17 cellular contexts compared by ENCODE assay signal in the genomic region with DNA sequence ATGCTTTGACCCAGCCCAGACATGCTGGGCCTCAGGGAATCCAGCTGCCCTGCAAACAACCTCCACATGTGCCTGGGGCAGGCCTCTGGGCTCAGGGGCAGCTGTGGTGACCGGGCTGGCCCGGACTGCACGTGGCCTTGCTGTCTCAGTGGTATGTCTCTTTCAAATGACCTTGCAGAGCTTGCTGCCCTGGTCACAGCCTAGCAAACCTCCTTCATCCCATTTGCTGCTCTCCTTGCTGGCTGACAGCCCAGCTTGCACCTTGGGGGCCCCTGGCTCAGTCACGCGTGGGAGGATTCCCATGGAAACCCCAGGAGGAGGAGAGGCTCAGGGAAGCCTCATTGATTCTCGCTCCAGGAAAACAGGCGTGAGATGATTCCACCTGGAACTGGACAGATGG. TPM values are rescaled to one million over a fixed set of nuclear protein-coding genes. Genes with fewer than 3 reads are reported as not detected.
DNase-seq lines count a peak whose midpoint lies in the region; ATAC-seq and TF ChIP-seq lines count a peak whose summit lies in the region.
"Had no signal": no experiment of that assay in that cellular context is flagged by ENCODE, and none has a peak within 500 bp of the region (broad histone marks: within the 10 kb centered on the region; RNA-seq: fewer than 3 reads in every experiment).

No MANE protein-coding gene starts in this region.

- no peak for TF ChIP-seq CTCF in WERI-Rb-1 (IDR thresholded peaks at IDR 0.05; ENCODE audit: low read depth, low read length)
- TF ChIP-seq CTCF in mesothelial cell of epicardium (IDR thresholded peaks at IDR 0.05; ENCODE audit: unreplicated experiment), result no peak

- peaks cover 36% of the 10 kb centered on the region for H3K27me3 Mint-ChIP-seq in activated CD4-positive, alpha-beta memory T cell treated with anti-CD3 and anti-CD28 coated beads, Interleukin-2, amount 10 ng/mL, durations not matched to agents 7 days and 5 days
- H3K27me3 Mint-ChIP-seq in activated CD4-positive, alpha-beta memory T cell treated with anti-CD3 and anti-CD28 coated beads for 36 hours, result peaks cover 20% of the 10 kb centered on the region
- peaks cover 3% of the 10 kb centered on the region for H3K27me3 Mint-ChIP-seq in mesothelial cell of epicardium (ENCODE audit: low read depth)

- no peaks in the 10 kb centered on the region for H3K27me3 ChIP-seq in WERI-Rb-1 (ENCODE audit: insufficient read depth, low read depth, severe bottlenecking)

- H3K36me3 Mint-ChIP-seq in activated CD4-positive, alpha-beta memory T cell treated with anti-CD3 and anti-CD28 coated beads, Interleukin-2, amount 10 ng/mL, durations not matched to agents 7 days and 5 days (ENCODE audit: low read depth), result no peaks in the 10 kb centered on the region
- H3K36me3 Mint-ChIP-seq in activated CD4-positive, alpha-beta memory T cell treated with anti-CD3 and anti-CD28 coated beads for 36 hours, result no peaks in the 10 kb centered on the region
- H3K36me3 Mint-ChIP-seq in mesothelial cell of epicardium, result no peaks in the 10 kb centered on the region

- intact Hi-C loops in activated CD4-positive, alpha-beta memory T cell treated with anti-CD3 and anti-CD28 coated beads for 36 hours (cut with micrococcal nuclease), result no loop called here

- peaks cover 6% of the 10 kb centered on the region for H3K9me3 ChIP-seq in WERI-Rb-1 (ENCODE audit: severe bottlenecking)
- H3K9me3 ChIP-seq: psoas muscle had no signal

- H3K4me3 ChIP-seq in WERI-Rb-1 (ENCODE audit: low read depth, low read length), result no peak overlapping the region
- H3K4me3 ChIP-seq: psoas muscle had no signal

- peaks cover 3% of the 10 kb centered on the region for H3K36me3 ChIP-seq in WERI-Rb-1

- DNase-seq in activated CD4-positive, alpha-beta memory T cell treated with anti-CD3 and anti-CD28 coated beads, Interleukin-2, amount 10 ng/mL, durations not matched to agents 7 days and 5 days, result peak; percentile 4
- no peak for DNase-seq in activated CD4-positive, alpha-beta memory T cell treated with anti-CD3 and anti-CD28 coated beads for 36 hours
- DNase-seq in WERI-Rb-1 (peak; percentile 85), mesothelial cell of epicardium (ENCODE audit: low spot score in 2 of 2, unreplicated experiment in 2 of 2) (peak in 1 of 2 experiments; percentile 42), ureter (ENCODE audit: low spot score) (peak; percentile 17), DMS114 treated with DMSO at 0.1 percent for 48 hours (lab: John Stamatoyannopoulos, UW; ENCODE audit: unreplicated experiment) (no peak)
- DNase-seq: ACHN; activated CD8-positive, alpha-beta T cell treated with anti-CD3 and anti-CD28 coated beads, Interleukin-2, amount 10 ng/mL, durations not matched to agents 7 days and 5 days; amniotic stem cell; CD8-positive, alpha-beta memory T cell; NCI-H226; psoas muscle; stimulated activated CD4-positive, alpha-beta T cell treated with anti-CD3 and anti-CD28 coated beads, Interleukin-1b, Interleukin-23, amount 100 ng/mL, for 48 hours had no signal

- H3K9me3 Mint-ChIP-seq in activated CD4-positive, alpha-beta memory T cell treated with anti-CD3 and anti-CD28 coated beads, Interleukin-2, amount 10 ng/mL, durations not matched to agents 7 days and 5 days, result no peaks in the 10 kb centered on the region
- H3K9me3 Mint-ChIP-seq in activated CD4-positive, alpha-beta memory T cell treated with anti-CD3 and anti-CD28 coated beads for 36 hours, result peaks cover 5% of the 10 kb centered on the region
- H3K9me3 Mint-ChIP-seq in mesothelial cell of epicardium, result peaks cover 3% of the 10 kb centered on the region
- H3K9me3 Mint-ChIP-seq: activated T-helper 17 cell treated with anti-CD3 and anti-CD28 coated beads, Interleukin-2, amount 50 U/mL, for 72 hours had no signal

- H3K27ac Mint-ChIP-seq in activated CD4-positive, alpha-beta memory T cell treated with anti-CD3 and anti-CD28 coated beads, Interleukin-2, amount 10 ng/mL, durations not matched to agents 7 days and 5 days, result no peak overlapping the region
- H3K27ac Mint-ChIP-seq in activated CD4-positive, alpha-beta memory T cell treated with anti-CD3 and anti-CD28 coated beads for 36 hours, result no peak overlapping the region
- peak overlapping the region; percentile 54 for H3K27ac Mint-ChIP-seq in mesothelial cell of epicardium
- H3K27ac Mint-ChIP-seq: activated CD8-positive, alpha-beta T cell treated with anti-CD3 and anti-CD28 coated beads, Interleukin-2, amount 10 ng/mL, durations not matched to agents 7 days and 5 days; activated T-helper 17 cell treated with anti-CD3 and anti-CD28 coated beads, Interleukin-2, amount 50 U/mL, for 72 hours; CD8-positive, alpha-beta memory T cell had no signal

- ATAC-seq in GM18502 (IDR thresholded peaks at IDR 0.05; ENCODE audit: poor library complexity, unreplicated experiment) (no peak), GM18873 (IDR thresholded peaks at IDR 0.05; ENCODE audit: low FRiP score, unreplicated experiment) (no peak)
- ATAC-seq: activated CD8-positive, alpha-beta T cell treated with anti-CD3 and anti-CD28 coated beads, Interleukin-2, amount 10 ng/mL, durations not matched to agents 7 days and 5 days; activated T-helper 17 cell treated with anti-CD3 and anti-CD28 coated beads, Interleukin-2, amount 50 U/mL, for 72 hours; psoas muscle; SK-N-SH treated with all-trans-retinoic acid at 6 μM for 48 hours had no signal

- H3K4me1 Mint-ChIP-seq in activated CD4-positive, alpha-beta memory T cell treated with anti-CD3 and anti-CD28 coated beads, Interleukin-2, amount 10 ng/mL, durations not matched to agents 7 days and 5 days, result peaks cover 7% of the 10 kb centered on the region
- peaks cover 5% of the 10 kb centered on the region for H3K4me1 Mint-ChIP-seq in activated CD4-positive, alpha-beta memory T cell treated with anti-CD3 and anti-CD28 coated beads for 36 hours (ENCODE audit: low read depth)
- peaks cover 52% of the 10 kb centered on the region for H3K4me1 Mint-ChIP-seq in mesothelial cell of epicardium

- peak overlapping the region; percentile 83 for H3K27ac ChIP-seq in WERI-Rb-1
- H3K27ac ChIP-seq: psoas muscle had no signal

- H3K4me3 Mint-ChIP-seq in activated CD4-positive, alpha-beta memory T cell treated with anti-CD3 and anti-CD28 coated beads, Interleukin-2, amount 10 ng/mL, durations not matched to agents 7 days and 5 days, result no peak overlapping the region
- H3K4me3 Mint-ChIP-seq in activated CD4-positive, alpha-beta memory T cell treated with anti-CD3 and anti-CD28 coated beads for 36 hours, result no peak overlapping the region
- H3K4me3 Mint-ChIP-seq in mesothelial cell of epicardium, result no peak overlapping the region
- H3K4me3 Mint-ChIP-seq: activated CD8-positive, alpha-beta T cell treated with anti-CD3 and anti-CD28 coated beads, Interleukin-2, amount 10 ng/mL, durations not matched to agents 7 days and 5 days; activated T-helper 17 cell treated with anti-CD3 and anti-CD28 coated beads, Interleukin-2, amount 50 U/mL, for 72 hours; CD8-positive, alpha-beta memory T cell had no signal

- POLR2A ChIA-PET in activated CD4-positive, alpha-beta memory T cell treated with anti-CD3 and anti-CD28 coated beads, Interleukin-2, amount 10 ng/mL, durations not matched to agents 7 days and 5 days (lab: Charles Lee), result no interaction called here
- POLR2A ChIA-PET in activated CD4-positive, alpha-beta memory T cell treated with anti-CD3 and anti-CD28 coated beads for 36 hours (lab: Charles Lee), result no interaction called here

- CTCF ChIA-PET in activated CD4-positive, alpha-beta memory T cell treated with anti-CD3 and anti-CD28 coated beads, Interleukin-2, amount 10 ng/mL, durations not matched to agents 7 days and 5 days (lab: Charles Lee), result no interaction called here
- CTCF ChIA-PET in activated CD4-positive, alpha-beta memory T cell treated with anti-CD3 and anti-CD28 coated beads for 36 hours (lab: Charles Lee), result no interaction called here

RNA-seq across cellular contexts. Expression of a gene that starts 5.6 kb away (rescaled TPM):
- total RNA-seq in activated CD4-positive, alpha-beta memory T cell treated with anti-CD3 and anti-CD28 coated beads, Interleukin-2, amount 10 ng/mL, durations not matched to agents 7 days and 5 days, result not detected
- total RNA-seq in activated CD4-positive, alpha-beta memory T cell treated with anti-CD3 and anti-CD28 coated beads for 36 hours, result not detected
- total RNA-seq in mesothelial cell of epicardium (12.9 to 15.4 TPM (median 13.1 TPM) in 3 replicates), ureter (0.47 TPM)
- total RNA-seq: activated CD8-positive, alpha-beta T cell treated with anti-CD3 and anti-CD28 coated beads, Interleukin-2, amount 10 ng/mL, durations not matched to agents 7 days and 5 days; activated T-helper 17 cell treated with anti-CD3 and anti-CD28 coated beads, Interleukin-2, amount 50 U/mL, for 72 hours; CD8-positive, alpha-beta memory T cell had no signal

Comparison
In these comparisons a context has a peak if more than half of its experiments do, and no peak if none do; other contexts are left out.
1. DNase-seq: peak in activated CD4-positive, alpha-beta memory T cell treated with anti-CD3 and anti-CD28 coated beads, Interleukin-2, amount 10 ng/mL, durations not matched to agents 7 days and 5 days (single experiment), WERI-Rb-1 (single experiment) and ureter (single experiment); none in activated CD4-positive, alpha-beta memory T cell treated with anti-CD3 and anti-CD28 coated beads for 36 hours (single experiment) and DMS114 treated with DMSO at 0.1 percent for 48 hours (single experiment).